In genomic region chr7:120724448-120724847, GRCh38 we compare ENCODE assay signal across 21 cellular contexts.
DNase-seq lines count a peak whose midpoint lies in the region; ATAC-seq and TF ChIP-seq lines count a peak whose summit lies in the region.
"Had no signal": no experiment of that assay in that cellular context is flagged by ENCODE, and none has a peak within 500 bp of the region (broad histone marks: within the 10 kb centered on the region; RNA-seq: fewer than 3 reads in every experiment).

No MANE protein-coding gene starts in this region.

- no peak overlapping the region for H2BK12ac ChIP-seq in neuronal stem cell (ENCODE audit: low read length)

- H3K36me3 Mint-ChIP-seq in activated CD8-positive, alpha-beta T cell treated with anti-CD3 and anti-CD28 coated beads for 36 hours (ENCODE audit: low read depth): no peaks in the 10 kb centered on the region
- H3K36me3 Mint-ChIP-seq: CD4-positive, CD25-positive, alpha-beta regulatory T cell; IgD-negative memory B cell had no signal

- H2BK5ac ChIP-seq in neuronal stem cell (ENCODE audit: low read length): no peak overlapping the region

- H3K4me3 ChIP-seq in neuronal stem cell (ENCODE audit: low read length in 2 of 2) (no peak overlapping the region), upper lobe of right lung (no peak overlapping the region)
- H3K4me3 ChIP-seq: A549 had no signal

- WGBS in neuronal stem cell (ENCODE audit: extremely low coverage in 2 of 2, insufficient read length in 2 of 2, insufficient replicate concordance in 1 of 2), 2 donors: no CpG with 5 or more reads among the region's 2 CpGs

- no peaks in the 10 kb centered on the region for H3K9me3 Mint-ChIP-seq in activated CD8-positive, alpha-beta T cell treated with anti-CD3 and anti-CD28 coated beads for 36 hours
- H3K9me3 Mint-ChIP-seq: CD4-positive, CD25-positive, alpha-beta regulatory T cell; IgD-negative memory B cell had no signal

- H2BK15ac ChIP-seq in neuronal stem cell (ENCODE audit: low read length): no peak overlapping the region

- H3K4me2 ChIP-seq in neuronal stem cell (ENCODE audit: insufficient read depth, low read length, poor library complexity, severe bottlenecking): no peak overlapping the region

- no peak overlapping the region for H3K4me3 Mint-ChIP-seq in activated CD8-positive, alpha-beta T cell treated with anti-CD3 and anti-CD28 coated beads for 36 hours
- H3K4me3 Mint-ChIP-seq: B cell; CD4-positive, CD25-positive, alpha-beta regulatory T cell; IgD-negative memory B cell had no signal

- ATAC-seq in foreskin keratinocyte (peak; percentile 85), upper lobe of right lung (no peak)
- ATAC-seq in activated CD8-positive, alpha-beta T cell treated with anti-CD3 and anti-CD28 coated beads for 36 hours: no peak
- ATAC-seq: A549, Panc1 had no signal

- H3K18ac ChIP-seq in neuronal stem cell (ENCODE audit: low read length): no peak overlapping the region

- H3K4me1 ChIP-seq in foreskin keratinocyte: no peaks in the 10 kb centered on the region
- peaks cover 5 to 13% of the 10 kb centered on the region in 2 donors for H3K4me1 ChIP-seq in neuronal stem cell (ENCODE audit: control insufficient read depth in 2 of 2, insufficient read depth in 1 of 2, low read depth in 1 of 2, low read length in 2 of 2)
- no peaks in the 10 kb centered on the region for H3K4me1 ChIP-seq in upper lobe of right lung
- H3K4me1 ChIP-seq: A549, Caco-2 had no signal

- H3K36me3 ChIP-seq in neuronal stem cell (replicated peaks in 1 of 2; ENCODE audit: control insufficient read depth in 2 of 2, insufficient read depth in 2 of 2, low read length in 2 of 2) (no peaks in the 10 kb centered on the region), upper lobe of right lung (no peaks in the 10 kb centered on the region)

- H2BK120ac ChIP-seq in neuronal stem cell (ENCODE audit: low read depth, low read length): no peak overlapping the region

- CTCF ChIA-PET in activated CD8-positive, alpha-beta T cell treated with anti-CD3 and anti-CD28 coated beads for 36 hours (lab: Charles Lee): interaction anchor here (1.2 to 1.4 kb wide), 2 partner anchors 14 to 22 kb away, joined by 3 to 4 read pairs; no protein-coding TSS in a partner anchor

- no peaks in the 10 kb centered on the region for H3K4me1 Mint-ChIP-seq in activated CD8-positive, alpha-beta T cell treated with anti-CD3 and anti-CD28 coated beads for 36 hours (ENCODE audit: low read depth)
- H3K4me1 Mint-ChIP-seq: B cell; CD4-positive, CD25-positive, alpha-beta regulatory T cell had no signal

- H3K9me3 ChIP-seq in neuronal stem cell (replicated peaks in 1 of 2; ENCODE audit: control insufficient read depth in 2 of 2, insufficient read depth in 1 of 2, low read depth in 1 of 2, low read length in 2 of 2) (no peaks in the 10 kb centered on the region), upper lobe of right lung (no peaks in the 10 kb centered on the region)
- H3K9me3 ChIP-seq: A549, Caco-2 had no signal

- H3K27me3 ChIP-seq in foreskin keratinocyte (no peaks in the 10 kb centered on the region), neuronal stem cell (ENCODE audit: control insufficient read depth in 3 of 3, insufficient read depth in 3 of 3, low read depth in 1 of 3, low read length in 3 of 3) (no peaks in the 10 kb centered on the region), upper lobe of right lung (no peaks in the 10 kb centered on the region)

- no peak overlapping the region for H3K14ac ChIP-seq in neuronal stem cell (ENCODE audit: low read length)

- H3K27ac Mint-ChIP-seq in activated CD8-positive, alpha-beta T cell treated with anti-CD3 and anti-CD28 coated beads for 36 hours: no peak overlapping the region
- H3K27ac Mint-ChIP-seq: B cell; CD4-positive, CD25-positive, alpha-beta regulatory T cell; IgD-negative memory B cell had no signal

- H3K27ac ChIP-seq in foreskin keratinocyte (no peak overlapping the region), neuronal stem cell (replicated peaks; ENCODE audit: low read length) (no peak overlapping the region), upper lobe of right lung (no peak overlapping the region)
- H3K27ac ChIP-seq: A549 had no signal

- H3K9ac ChIP-seq in neuronal stem cell (ENCODE audit: low read depth, low read length, poor library complexity): no peak overlapping the region

- in situ Hi-C loops in G401 (cut with HindIII; ENCODE audit: low sequenced_read_pairs): no loop called here
- in situ Hi-C loops in SK-MEL-5 (cut with HindIII; ENCODE audit: low pct_unique_long_range_greater_than_20kb, low sequenced_read_pairs): no loop called here

- TF ChIP-seq CTCF in foreskin keratinocyte (conservative IDR thresholded peaks at IDR 0.05): no peak
- no peak for TF ChIP-seq CTCF in upper lobe of right lung (IDR thresholded peaks at IDR 0.05)
- TF ChIP-seq CTCF in activated CD8-positive, alpha-beta T cell treated with anti-CD3 and anti-CD28 coated beads for 36 hours (IDR thresholded peaks at IDR 0.05): no peak
- TF ChIP-seq CTCF in GM10266 (IDR thresholded peaks at IDR 0.05; ENCODE audit: control insufficient read depth, insufficient read depth, low read depth, missing control alignments): no peak

- no peaks in the 10 kb centered on the region for H3K79me1 ChIP-seq in neuronal stem cell (ENCODE audit: low read depth, low read length)

- no peaks in the 10 kb centered on the region for H3K27me3 Mint-ChIP-seq in activated CD8-positive, alpha-beta T cell treated with anti-CD3 and anti-CD28 coated beads for 36 hours
- H3K27me3 Mint-ChIP-seq: B cell; CD4-positive, CD25-positive, alpha-beta regulatory T cell; IgD-negative memory B cell had no signal

- no peak overlapping the region for H4K8ac ChIP-seq in neuronal stem cell (ENCODE audit: low read depth, low read length)

- no peak overlapping the region for H3K4ac ChIP-seq in neuronal stem cell (ENCODE audit: low read length)

- DNase-seq in G401 (ENCODE audit: low spot score) (peak; percentile 52), SK-MEL-5 (ENCODE audit: low read depth, low spot score) (peak; percentile 52), foreskin keratinocyte (peak; percentile 29 to 68), neuronal stem cell (ENCODE audit: low spot score) (no peak), upper lobe of right lung (no peak), COR-L47 (lab: John Stamatoyannopoulos, UW) (no peak), GM10266 (ENCODE audit: extremely low spot score) (no peak)
- DNase-seq in activated CD8-positive, alpha-beta T cell treated with anti-CD3 and anti-CD28 coated beads for 36 hours: no peak
- DNase-seq: Caco-2; CD4-positive, CD25-positive, alpha-beta regulatory T cell; DMS 273 treated with DMSO at 0.1 percent for 48 hours; DMS79 treated with DMSO at 0.1 percent for 48 hours; MV-4-11; NCI-H1105 treated with DMSO at 0.1 percent for 48 hours; NCI-H2081; NCI-H446 treated with DMSO at 0.1 percent for 48 hours; NK-92 treated with Interleukin-12 subunit alpha and Interleukin-12 subunit beta, amount 100 ng/mL, for 24 hours had no signal

- intact Hi-C loops in upper lobe of right lung (cut with DNase I): no loop called here
- intact Hi-C loops in activated CD8-positive, alpha-beta T cell treated with anti-CD3 and anti-CD28 coated beads for 36 hours (cut with micrococcal nuclease): no loop called here

- H4K91ac ChIP-seq in neuronal stem cell (ENCODE audit: low read depth, low read length, poor library complexity): no peak overlapping the region

- no peak overlapping the region for H2AK5ac ChIP-seq in neuronal stem cell (ENCODE audit: low read depth, low read length)

- no peak overlapping the region for H3K23ac ChIP-seq in neuronal stem cell (ENCODE audit: low read depth, low read length, poor library complexity)

- POLR2A ChIA-PET in activated CD8-positive, alpha-beta T cell treated with anti-CD3 and anti-CD28 coated beads for 36 hours (lab: Charles Lee): no interaction called here

- peak overlapping the region; percentile 83 for H2AFZ ChIP-seq in neuronal stem cell (ENCODE audit: low read length)

Comparison
In these comparisons a context has a peak if more than half of its experiments do, and no peak if none do; other contexts are left out.
1. DNase-seq: peak in G401 (single experiment), SK-MEL-5 (single experiment) and foreskin keratinocyte (2 of 2); none in neuronal stem cell (single experiment), upper lobe of right lung (single experiment), COR-L47 (single experiment), activated CD8-positive, alpha-beta T cell treated with anti-CD3 and anti-CD28 coated beads for 36 hours (single experiment) and GM10266 (single experiment).